In genomic region chr13:20903164-20903475, GRCh38 we compare ENCODE assay signal across 8 cellular contexts. TPM values are rescaled to one million over a fixed set of nuclear protein-coding genes. Genes with fewer than 3 reads are reported as not detected.
DNase-seq lines count a peak whose midpoint lies in the region; ATAC-seq lines count a peak whose summit lies in the region.

No MANE protein-coding gene starts in this region.

- peak overlapping the region; percentile 96 for H3K27ac Mint-ChIP-seq in activated T-helper 2 cell treated with anti-CD3 and anti-CD28 coated beads, Interferon-gamma antibody, Interleukin-2, Interleukin-4, amounts not matched to agents 10 μg/mL and 5 μg/mL and 100 μg/mL, durations not matched to agents 14 hours and 24 hours and 36 hours
- peak overlapping the region; percentile 99 for H3K27ac Mint-ChIP-seq in stimulated activated naive B cell treated with anti-CD40 and anti-IgM and Interleukin-4, amounts not matched to agents 10 μg/mL and 1 μg/mL and 100 μg/mL, for 72 hours

- H3K9me3 ChIP-seq in HUES48 (ENCODE audit: control insufficient read depth, insufficient read depth, low read length) (no peaks in the 10 kb centered on the region), iPS-18c (ENCODE audit: control insufficient read depth, insufficient read depth, low read length) (no peaks in the 10 kb centered on the region)

- H3K4me1 Mint-ChIP-seq in activated T-helper 2 cell treated with anti-CD3 and anti-CD28 coated beads, Interferon-gamma antibody, Interleukin-2, Interleukin-4, amounts not matched to agents 10 μg/mL and 5 μg/mL and 100 μg/mL, durations not matched to agents 14 hours and 24 hours and 36 hours (ENCODE audit: low read depth): peaks cover 25% of the 10 kb centered on the region
- peaks cover 8 to 21% of the 10 kb centered on the region in 2 donors for H3K4me1 Mint-ChIP-seq in stimulated activated naive B cell treated with anti-CD40 and anti-IgM and Interleukin-4, amounts not matched to agents 10 μg/mL and 1 μg/mL and 100 μg/mL, for 72 hours

- peaks cover 8% of the 10 kb centered on the region; the same call in 1 of the 2 replicates for H3K4me1 ChIP-seq in HUES48 (ENCODE audit: control insufficient read depth, insufficient read depth, low read length)

- H3K36me3 Mint-ChIP-seq in activated T-helper 2 cell treated with anti-CD3 and anti-CD28 coated beads, Interferon-gamma antibody, Interleukin-2, Interleukin-4, amounts not matched to agents 10 μg/mL and 5 μg/mL and 100 μg/mL, durations not matched to agents 14 hours and 24 hours and 36 hours (ENCODE audit: low read depth): peaks cover 29% of the 10 kb centered on the region
- peaks cover 3 to 8% of the 10 kb centered on the region in 2 donors for H3K36me3 Mint-ChIP-seq in stimulated activated naive B cell treated with anti-CD40 and anti-IgM and Interleukin-4, amounts not matched to agents 10 μg/mL and 1 μg/mL and 100 μg/mL, for 72 hours

- intact Hi-C loops in activated T-helper 2 cell treated with anti-CD3 and anti-CD28 coated beads, Interferon-gamma antibody, Interleukin-2, Interleukin-4, amounts not matched to agents 10 μg/mL and 5 μg/mL and 100 μg/mL, durations not matched to agents 14 hours and 24 hours and 36 hours (cut with micrococcal nuclease): loop anchor here (2.0 to 5.0 kb wide), 2 partner anchors 130 to 946 kb away; partner anchors contain the start of genes EEF1AKMT1 and ZMYM2

- H3K4me3 Mint-ChIP-seq in activated T-helper 2 cell treated with anti-CD3 and anti-CD28 coated beads, Interferon-gamma antibody, Interleukin-2, Interleukin-4, amounts not matched to agents 10 μg/mL and 5 μg/mL and 100 μg/mL, durations not matched to agents 14 hours and 24 hours and 36 hours (ENCODE audit: low read depth): peak overlapping the region; percentile 93
- H3K4me3 Mint-ChIP-seq in stimulated activated naive B cell treated with anti-CD40 and anti-IgM and Interleukin-4, amounts not matched to agents 10 μg/mL and 1 μg/mL and 100 μg/mL, for 72 hours: peak overlapping the region; percentile 89 to 100

- no peak for ATAC-seq in stimulated activated naive B cell treated with anti-CD40 and anti-IgM and Interleukin-4, amounts not matched to agents 10 μg/mL and 1 μg/mL and 100 μg/mL, for 72 hours (replicated peaks)
- ATAC-seq in HG02571 (IDR thresholded peaks at IDR 0.05; ENCODE audit: unreplicated experiment) (no peak), GM19463 (IDR thresholded peaks at IDR 0.05; ENCODE audit: unreplicated experiment) (no peak)

- DNase-seq in activated T-helper 2 cell treated with anti-CD3 and anti-CD28 coated beads, Interferon-gamma antibody, Interleukin-2, Interleukin-4, amounts not matched to agents 10 μg/mL and 5 μg/mL and 100 μg/mL, durations not matched to agents 14 hours and 24 hours and 36 hours (ENCODE audit: low spot score): no peak
- DNase-seq in stimulated activated naive B cell treated with anti-CD40 and anti-IgM and Interleukin-4, amounts not matched to agents 10 μg/mL and 1 μg/mL and 100 μg/mL, for 72 hours: no peak
- no peak for DNase-seq in NCI-H526 treated with DMSO at 0.1 percent for 48 hours (lab: John Stamatoyannopoulos, UW)
- DNase-seq in activated CD4-positive, CD25-positive, alpha-beta regulatory T cell treated with anti-CD3 and anti-CD28 coated beads, Interleukin-2, amount 50 U/mL, for 72 hours: no peak

- no peaks in the 10 kb centered on the region for H3K27me3 ChIP-seq in HUES48 (ENCODE audit: control insufficient read depth, insufficient read depth, low read length)

- no peaks in the 10 kb centered on the region for H3K9me3 Mint-ChIP-seq in activated T-helper 2 cell treated with anti-CD3 and anti-CD28 coated beads, Interferon-gamma antibody, Interleukin-2, Interleukin-4, amounts not matched to agents 10 μg/mL and 5 μg/mL and 100 μg/mL, durations not matched to agents 14 hours and 24 hours and 36 hours
- H3K9me3 Mint-ChIP-seq in stimulated activated naive B cell treated with anti-CD40 and anti-IgM and Interleukin-4, amounts not matched to agents 10 μg/mL and 1 μg/mL and 100 μg/mL, for 72 hours: no peaks in the 10 kb centered on the region

- H3K27me3 Mint-ChIP-seq in activated T-helper 2 cell treated with anti-CD3 and anti-CD28 coated beads, Interferon-gamma antibody, Interleukin-2, Interleukin-4, amounts not matched to agents 10 μg/mL and 5 μg/mL and 100 μg/mL, durations not matched to agents 14 hours and 24 hours and 36 hours (ENCODE audit: low read depth): no peaks in the 10 kb centered on the region
- H3K27me3 Mint-ChIP-seq in stimulated activated naive B cell treated with anti-CD40 and anti-IgM and Interleukin-4, amounts not matched to agents 10 μg/mL and 1 μg/mL and 100 μg/mL, for 72 hours: peaks cover 0 to 16% of the 10 kb centered on the region in 2 donors

- peak overlapping the region; percentile 94 for H3K9ac ChIP-seq in HUES48 (ENCODE audit: low read depth, low read length)

- peaks cover 19% of the 10 kb centered on the region for H3K36me3 ChIP-seq in HUES48 (ENCODE audit: control insufficient read depth, insufficient read depth, low read length)

- H3K4me3 ChIP-seq in HUES48 (ENCODE audit: low read depth, low read length) (peak overlapping the region; percentile 94), iPS-18c (ENCODE audit: insufficient read depth, low read depth, low read length) (peak overlapping the region; percentile 97)

- peak overlapping the region; percentile 95 for H3K27ac ChIP-seq in HUES48 (ENCODE audit: low read depth, low read length)

RNA-seq across cellular contexts. Expression of gene XPO4, which starts 0.6 kb away (rescaled TPM):
- 25.5 and 28.0 TPM in 2 replicates for total RNA-seq in activated T-helper 2 cell treated with anti-CD3 and anti-CD28 coated beads, Interferon-gamma antibody, Interleukin-2, Interleukin-4, amounts not matched to agents 10 μg/mL and 5 μg/mL and 100 μg/mL, durations not matched to agents 14 hours and 24 hours and 36 hours
